ENCODE assay signal across 8 cellular contexts in genomic region chr6:169701953-169702639, GRCh38. TPM values are rescaled to one million over a fixed set of nuclear protein-coding genes. Genes with fewer than 3 reads are reported as not detected.
DNase-seq lines count a peak whose midpoint lies in the region; ATAC-seq and TF ChIP-seq lines count a peak whose summit lies in the region.

Gene C6orf120 (plus strand): TSS chr6:169702126. CDS start chr6:169702460, 334 bp downstream.
Gene WDR27 (minus strand): TSS chr6:169702029. CDS start chr6:169689005, 13,024 bp downstream.

- no peaks in the 10 kb centered on the region for H3K9me3 Mint-ChIP-seq in chondrocyte (ENCODE audit: low read depth)

- H3K36me3 Mint-ChIP-seq in chondrocyte (ENCODE audit: low read depth) = peaks cover 5% of the 10 kb centered on the region

- TF ChIP-seq CTCF in chondrocyte (IDR thresholded peaks at IDR 0.05) = peak; percentile 31

- H3K27me3 Mint-ChIP-seq in chondrocyte (ENCODE audit: low read depth) = no peaks in the 10 kb centered on the region

- peak within 1 kb of the TSS; percentile 93 for H3K27ac Mint-ChIP-seq in chondrocyte (ENCODE audit: unreplicated experiment)

- H3K4me1 Mint-ChIP-seq in chondrocyte (ENCODE audit: low read depth) = peaks cover 42% of the 10 kb centered on the region

- ATAC-seq in HG03432 (IDR thresholded peaks at IDR 0.05; ENCODE audit: unreplicated experiment) = peak; percentile 95

- peak within 1 kb of the TSS; percentile 92 for H3K4me3 Mint-ChIP-seq in chondrocyte (ENCODE audit: unreplicated experiment)

- TF ChIP-seq POLR2A in GM19099 (IDR thresholded peaks at IDR 0.05; ENCODE audit: extremely low read depth, insufficient read length, low read depth) = peak; percentile 92

- peak; percentile 97 to 98 for DNase-seq in AML-193 (lab: John Stamatoyannopoulos, UW)
- peak; percentile 93 for DNase-seq in NCI-H510A (lab: John Stamatoyannopoulos, UW)
- DNase-seq in activated CD4-positive, alpha-beta T cell treated with anti-CD3 and anti-CD28 coated beads for 24 hours (ENCODE audit: low read depth in 2 of 2) = peak; percentile 96 to 98
- peak; percentile 99 for DNase-seq in chondrocyte (ENCODE audit: low spot score)
- peak; percentile 91 for DNase-seq in kidney glomerular epithelial cell (lab: John Stamatoyannopoulos, UW)
- peak; percentile 84 to 97 for DNase-seq in stimulated activated CD4-positive, alpha-beta T cell treated with anti-CD3 and anti-CD28 coated beads, Interleukin-1b, Interleukin-23, amount 100 ng/mL, for 1 hour (ENCODE audit: low read depth in 2 of 2)

RNA-seq across cellular contexts. Expression of gene C6orf120, which starts in this region (rescaled TPM):
- 27.0 to 29.0 TPM (median 28.6 TPM) in 3 replicates for total RNA-seq in chondrocyte

RNA-seq across cellular contexts. Expression of gene WDR27, which starts in this region (rescaled TPM):
- total RNA-seq in chondrocyte = 22.4 to 39.3 TPM (median 24.9 TPM) in 3 replicates

Comparison
In these comparisons a context has a peak if more than half of its experiments do, and no peak if none do; other contexts are left out.
1. Peak in every context shown above with its lines: DNase-seq and ATAC-seq.